ENCODE assay signal across 8 cellular contexts in the genomic region with DNA sequence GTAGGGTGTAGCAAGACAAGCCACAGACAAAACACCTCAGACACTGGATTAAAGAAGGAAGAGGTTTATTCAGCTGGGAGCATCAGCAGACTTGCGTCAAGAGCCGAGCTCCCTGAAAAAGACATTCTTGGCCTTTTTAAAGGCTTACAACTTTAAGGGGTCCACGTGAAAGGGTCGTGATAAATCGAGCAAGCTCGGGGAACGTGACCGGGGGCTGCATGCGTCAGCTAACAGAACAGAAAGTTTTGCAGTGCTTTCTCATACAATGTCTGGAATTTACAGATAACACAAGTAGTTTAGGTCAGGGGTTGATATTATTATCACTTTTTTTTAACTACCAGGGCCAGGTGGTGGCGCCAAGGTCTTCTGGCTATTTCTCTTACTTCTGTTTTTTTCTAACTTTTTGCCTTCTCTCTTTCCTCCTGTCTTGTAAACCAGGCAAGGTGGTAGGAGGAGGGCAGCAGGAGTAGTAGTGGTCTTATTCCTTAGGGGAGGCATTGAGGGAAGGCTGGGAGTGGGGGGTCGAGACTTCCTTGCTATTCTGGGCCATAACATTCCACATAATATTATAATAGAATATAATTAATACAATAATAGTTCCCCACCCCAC.
DNase-seq lines count a peak whose midpoint lies in the region; TF ChIP-seq lines count a peak whose summit lies in the region.

No MANE protein-coding gene starts in this region.

- H3K4me2 ChIP-seq in KMS-11: peak overlapping the region; percentile 97

- H3K9ac ChIP-seq in KMS-11: peak overlapping the region; percentile 84

- peaks cover 84% of the 10 kb centered on the region for H3K4me1 ChIP-seq in KMS-11 (ENCODE audit: low read depth, poor library complexity, severe bottlenecking)

- H3K4me3 ChIP-seq in AG10803 (ENCODE audit: low read length): peak overlapping the region; percentile 79
- no peak overlapping the region for H3K4me3 ChIP-seq in KMS-11 (IDR thresholded peaks at IDR 0.05; ENCODE audit: insufficient read depth, low read depth, low read length)

- no peaks in the 10 kb centered on the region for H4K20me1 ChIP-seq in KMS-11 (ENCODE audit: insufficient read depth)

- no peaks in the 10 kb centered on the region for H3K27me3 ChIP-seq in KMS-11 (ENCODE audit: insufficient read depth, low read depth)

- H2AFZ ChIP-seq in KMS-11 (ENCODE audit: low read depth): peak overlapping the region; percentile 73

- H3K36me3 ChIP-seq in KMS-11 (ENCODE audit: insufficient read depth): no peaks in the 10 kb centered on the region

- peak overlapping the region; percentile 92 for H3K27ac ChIP-seq in KMS-11

- no peaks in the 10 kb centered on the region for H3K79me2 ChIP-seq in KMS-11 (ENCODE audit: insufficient read depth, low read depth)

- DNase-seq in AG10803 (ENCODE audit: low read depth): peak; percentile 55
- DNase-seq in amniotic epithelial cell (ENCODE audit: low read depth): peak; percentile 86
- peak; percentile 27 for DNase-seq in medulla oblongata (ENCODE audit: extremely low spot score)
- DNase-seq in NCI-H146 (lab: John Stamatoyannopoulos, UW): no peak
- DNase-seq in NCI-H1105 treated with DMSO at 0.1 percent for 48 hours (lab: John Stamatoyannopoulos, UW): no peak
- no peak for DNase-seq in effector CD8-positive, alpha-beta T cell (lab: John Stamatoyannopoulos, UW)
- DNase-seq in DMS153 treated with DMSO at 0.1 percent for 48 hours (lab: John Stamatoyannopoulos, UW; ENCODE audit: unreplicated experiment): no peak

- TF ChIP-seq CTCF in AG10803 (conservative IDR thresholded peaks at IDR 0.05; ENCODE audit: low read length) (peak; percentile 42), KMS-11 (conservative IDR thresholded peaks at IDR 0.05; ENCODE audit: low read depth, low read length) (peak; percentile 45)

Comparison
In these comparisons a context has a peak if more than half of its experiments do, and no peak if none do; other contexts are left out.
1. DNase-seq: peak in AG10803 (single experiment), amniotic epithelial cell (single experiment) and medulla oblongata (single experiment); none in NCI-H146 (single experiment), NCI-H1105 treated with DMSO at 0.1 percent for 48 hours (single experiment), effector CD8-positive, alpha-beta T cell (single experiment) and DMS153 treated with DMSO at 0.1 percent for 48 hours (single experiment).